ENCODE assay signal across 11 cellular contexts in genomic region chr20:10332656-10333421, GRCh38.
DNase-seq lines count a peak whose midpoint lies in the region; ATAC-seq, FAIRE-seq and TF ChIP-seq lines count a peak whose summit lies in the region.
"Had no signal": no experiment of that assay in that cellular context is flagged by ENCODE, and none has a peak within 500 bp of the region (broad histone marks: within the 10 kb centered on the region; RNA-seq: fewer than 3 reads in every experiment).

No MANE protein-coding gene starts in this region.

- TF ChIP-seq EP300 in A549 (IDR thresholded peaks at IDR 0.05) = no peak

- FAIRE-seq in A549 (lab: Jason Lieb, UNC) = no peak
- FAIRE-seq: K562 had no signal

- POLR2A ChIA-PET in A549 (lab: Yijun Ruan, JAX) = no interaction called here

- no peaks in the 10 kb centered on the region for H3K9me3 ChIP-seq in A549
- H3K9me3 ChIP-seq in SJCRH30 (replicated peaks) = no peaks in the 10 kb centered on the region

- no peak for TF ChIP-seq RAD21 in A549 (conservative IDR thresholded peaks at IDR 0.05 in 1 of 2, IDR thresholded peaks at IDR 0.05 in 1 of 2)

- H3K27me3 ChIP-seq in SJCRH30 = no peaks in the 10 kb centered on the region; the same call in 1 of the 2 replicates

- TF ChIP-seq CTCF in A549 (IDR thresholded peaks at IDR 0.05) (no peak), foreskin fibroblast (IDR thresholded peaks at IDR 0.05; ENCODE audit: low read depth, low read length) (no peak)

- H3K4me1 ChIP-seq in A549 (peaks cover 33% of the 10 kb centered on the region), SJCRH30 (peaks cover 10% of the 10 kb centered on the region)

- H3K4me2 ChIP-seq in A549 = peak overlapping the region; percentile 26; the same call in 1 of the 3 replicates

- no peak overlapping the region for H3K4me3 ChIP-seq in A549
- no peak overlapping the region for H3K4me3 ChIP-seq in SJCRH30
- no peak overlapping the region for H3K4me3 ChIP-seq in foreskin fibroblast (ENCODE audit: low read depth in 1 of 2, low read length in 2 of 2)
- H3K4me3 ChIP-seq: K562 had no signal

- no peaks in the 10 kb centered on the region for H3K36me3 ChIP-seq in SJCRH30

- CTCF ChIA-PET in A549 (lab: Yijun Ruan, JAX) = interaction anchor here (1.2 to 4.0 kb wide), 6 partner anchors 12 to 354 kb away, joined by 3 to 21 read pairs (median 4); no protein-coding TSS in a partner anchor

- WGBS in A549 (ENCODE audit: missing lambda C conversion rate) = 57% methylated on average over 4 of the region's 4 CpGs

- ATAC-seq in A549 (no peak), GM18511 (IDR thresholded peaks at IDR 0.05; ENCODE audit: unreplicated experiment) (no peak), GM19324 (IDR thresholded peaks at IDR 0.05; ENCODE audit: low FRiP score, unreplicated experiment) (no peak)
- ATAC-seq: K562 had no signal

- no peak for TF ChIP-seq POLR2A in A549 (IDR thresholded peaks at IDR 0.05; ENCODE audit: low read length)

- DNase-seq in A549 (ENCODE audit: low read depth in 1 of 2, low spot score in 1 of 2) (no peak), NCI-H1694 (lab: John Stamatoyannopoulos, UW) (peak; percentile 58), SJCRH30 (peak; percentile 13 to 66), foreskin fibroblast (peak; percentile 44 to 76), SW 1271 (lab: John Stamatoyannopoulos, UW) (no peak), dermis blood vessel endothelial cell (no peak)
- DNase-seq: activated naive CD4-positive, alpha-beta T cell; Right ventricle myocardium superior had no signal

- H3K27ac ChIP-seq in A549 (peak overlapping the region; percentile 6 to 69; a peak in 5 of 6 replicates), SJCRH30 (no peak overlapping the region)

TF ChIP-seq in A549, 52 proteins besides CTCF, POLR2A, EP300 and RAD21:
- TF ChIP-seq POLR2AphosphoS2 (conservative IDR thresholded peaks at IDR 0.05; ENCODE audit: low read length) = no peak
- peak; percentile 58 for TF ChIP-seq MAFK (IDR thresholded peaks at IDR 0.05; ENCODE audit: partially characterized antibody)

Comparison
In these comparisons a context has a peak if more than half of its experiments do, and no peak if none do; other contexts are left out.
1. DNase-seq: peak in NCI-H1694 (single experiment), SJCRH30 (2 of 2) and foreskin fibroblast (2 of 2); none in A549 (0 of 2), SW 1271 (0 of 2) and dermis blood vessel endothelial cell (single experiment).